5 cellular contexts compared by ENCODE assay signal in genomic region chr5:754143-754632, GRCh38. TPM values are rescaled to one million over a fixed set of nuclear protein-coding genes. Genes with fewer than 3 reads are reported as not detected.
"Had no signal": no experiment of that assay in that cellular context is flagged by ENCODE, and none has a peak within 500 bp of the region (broad histone marks: within the 10 kb centered on the region; RNA-seq: fewer than 3 reads in every experiment).

No MANE protein-coding gene starts in this region.

RNA-seq across cellular contexts. Expression of gene ZDHHC11B, which starts 30.3 kb away (rescaled TPM):
- total RNA-seq: activated CD4-positive, alpha-beta memory T cell treated with anti-CD3 and anti-CD28 coated beads, Interleukin-2, amount 10 ng/mL, durations not matched to agents 7 days and 5 days; activated naive CD8-positive, alpha-beta T cell treated with anti-CD3 and anti-CD28 coated beads for 36 hours; myocyte; osteoblast; SJSA1 had no signal
